Comparison of ENCODE assay signal across 8 cellular contexts in genomic region chr10:4131407-4132215, GRCh38.
DNase-seq lines count a peak whose midpoint lies in the region; ATAC-seq lines count a peak whose summit lies in the region.

No MANE protein-coding gene starts in this region.

- peaks cover 3% of the 10 kb centered on the region in 2 donors for H3K9me3 ChIP-seq in mucosa of rectum (ENCODE audit: control insufficient read depth in 2 of 2, low read length in 2 of 2)

- peak; percentile 56 for ATAC-seq in HG02884 (IDR thresholded peaks at IDR 0.05; ENCODE audit: unreplicated experiment)
- ATAC-seq in central memory CD8-positive, alpha-beta T cell (replicated peaks; ENCODE audit: extremely low read depth, poor library complexity, severe bottlenecking), result peak; percentile 87

- H3K4me1 ChIP-seq in mucosa of rectum (ENCODE audit: control insufficient read depth in 2 of 2, insufficient read depth in 2 of 2, low read length in 2 of 2), result peaks cover 7 to 12% of the 10 kb centered on the region in 2 donors

- DNase-seq in activated gamma-delta T cell treated with Interleukin-2 at 50 U/mL for 16 hours, result peak; percentile 28
- DNase-seq in activated gamma-delta T cell (lab: John Stamatoyannopoulos, UW), result no peak
- peak; percentile 40 for DNase-seq in OCI-M1 (lab: John Stamatoyannopoulos, UW)
- no peak for DNase-seq in central memory CD8-positive, alpha-beta T cell (ENCODE audit: low spot score in 2 of 2)
- no peak for DNase-seq in iPS-NIHi7 (ENCODE audit: extremely low spot score)
- no peak for DNase-seq in NCI-H524 treated with DMSO at 0.1 percent for 48 hours (lab: John Stamatoyannopoulos, UW)

- peak overlapping the region; percentile 51 to 56 for H3K27ac ChIP-seq in mucosa of rectum (ENCODE audit: low read depth in 2 of 2, low read length in 2 of 2)

- H3K36me3 ChIP-seq in mucosa of rectum (ENCODE audit: control insufficient read depth in 2 of 2, insufficient read depth in 2 of 2, low read length in 2 of 2), result no peaks in the 10 kb centered on the region

- peaks cover under 1% of the 10 kb centered on the region for H3K9me3 Mint-ChIP-seq in central memory CD8-positive, alpha-beta T cell

- H3K4me3 ChIP-seq in mucosa of rectum (ENCODE audit: low read length in 2 of 2), result peak overlapping the region in 1 of 2 donors; percentile 17

- peak overlapping the region; percentile 2 to 29 for H3K9ac ChIP-seq in mucosa of rectum (ENCODE audit: low read depth in 1 of 2, low read length in 2 of 2)

- H3K27me3 ChIP-seq in mucosa of rectum (ENCODE audit: control insufficient read depth in 2 of 2, insufficient read depth in 2 of 2, low read length in 2 of 2), result no peaks in the 10 kb centered on the region

- no peak overlapping the region for H3K4me3 Mint-ChIP-seq in central memory CD8-positive, alpha-beta T cell

- H3K27me3 Mint-ChIP-seq in central memory CD8-positive, alpha-beta T cell, result no peaks in the 10 kb centered on the region

- H3K4me1 Mint-ChIP-seq in central memory CD8-positive, alpha-beta T cell, result peaks cover 25% of the 10 kb centered on the region

- no peak overlapping the region for H3K27ac Mint-ChIP-seq in central memory CD8-positive, alpha-beta T cell (ENCODE audit: low read depth)

- no peaks in the 10 kb centered on the region for H3K36me3 Mint-ChIP-seq in central memory CD8-positive, alpha-beta T cell (ENCODE audit: insufficient read depth)

Comparison
In these comparisons a context has a peak if more than half of its experiments do, and no peak if none do; other contexts are left out.
1. DNase-seq: peak in activated gamma-delta T cell treated with Interleukin-2 at 50 U/mL for 16 hours (single experiment) and OCI-M1 (single experiment); none in activated gamma-delta T cell (single experiment), central memory CD8-positive, alpha-beta T cell (0 of 2), iPS-NIHi7 (single experiment) and NCI-H524 treated with DMSO at 0.1 percent for 48 hours (single experiment).